Comparison of ENCODE assay signal across 26 cellular contexts in the genomic region with DNA sequence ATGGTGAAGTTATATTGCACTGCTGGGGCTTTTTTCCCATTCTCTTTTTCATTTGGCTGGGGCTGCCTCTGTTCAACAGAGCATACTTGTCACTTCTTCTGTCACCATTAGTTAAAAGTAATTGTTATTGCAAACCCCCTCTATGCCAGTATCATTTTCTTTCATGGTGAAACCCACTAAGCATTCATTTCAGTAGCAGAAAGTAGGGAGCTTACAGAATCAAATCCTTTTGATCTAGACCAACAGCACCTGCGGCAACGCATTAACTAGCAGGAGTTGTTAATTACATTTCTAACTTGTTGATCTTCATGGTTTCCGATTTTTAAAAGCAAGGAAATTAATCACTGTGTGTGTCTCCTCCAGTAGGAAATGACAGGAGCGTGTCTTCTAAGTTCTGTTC. TPM values are rescaled to one million over a fixed set of nuclear protein-coding genes. Genes with fewer than 3 reads are reported as not detected.
A peak's percentile ranks its signal among the peaks of the same experiment; 100 is the strongest.
DNase-seq lines count a peak whose midpoint lies in the region; TF ChIP-seq lines count a peak whose summit lies in the region.
"Had no signal": no experiment of that assay in that cellular context is flagged by ENCODE, and none has a peak within 500 bp of the region (broad histone marks: within the 10 kb centered on the region; RNA-seq: fewer than 3 reads in every experiment).

No MANE protein-coding gene starts in this region.

- H3K4me1 Mint-ChIP-seq in endodermal cell, result peaks cover 39% of the 10 kb centered on the region

- no peak for TF ChIP-seq POLR2A in vagina (IDR thresholded peaks at IDR 0.05)

- peaks cover 8% of the 10 kb centered on the region for H3F3A ChIP-seq in MM.1S (ENCODE audit: insufficient read depth, low read length)

- H3K9ac ChIP-seq in MM.1S (ENCODE audit: low read length), result no peak overlapping the region
- H3K9ac ChIP-seq in endodermal cell (ENCODE audit: extremely low read depth, low read length, poor library complexity, severe bottlenecking), result no peak overlapping the region

- H3K36me3 ChIP-seq in MM.1S (replicated peaks; ENCODE audit: insufficient read depth, low read length) (no peaks in the 10 kb centered on the region), endodermal cell (ENCODE audit: control insufficient read depth, insufficient read depth, low read length) (no peaks in the 10 kb centered on the region), vagina (no peaks in the 10 kb centered on the region)
- H3K36me3 ChIP-seq: ascending aorta, gastroesophageal sphincter, HAP-1 had no signal

- TF ChIP-seq CTCF in MM.1S (IDR thresholded peaks at IDR 0.05; ENCODE audit: low read length) (no peak), endodermal cell (conservative IDR thresholded peaks at IDR 0.05) (no peak), vagina (IDR thresholded peaks at IDR 0.05) (no peak)

- no peaks in the 10 kb centered on the region for H4K20me1 ChIP-seq in MM.1S (ENCODE audit: insufficient read depth, low read length)

- DNase-seq in NCI-H345 treated with DMSO at 0.1 percent for 48 hours (lab: John Stamatoyannopoulos, UW; ENCODE audit: unreplicated experiment) (peak; percentile 8), NCI-H345 (lab: John Stamatoyannopoulos, UW) (no peak), MM.1S (no peak), endodermal cell (no peak), NCI-H82 (lab: John Stamatoyannopoulos, UW) (no peak), NCI-H748 treated with DMSO at 0.1 percent for 48 hours (lab: John Stamatoyannopoulos, UW) (no peak), cardiac septum (ENCODE audit: low spot score) (no peak), vagina (ENCODE audit: extremely low spot score in 2 of 2) (no peak)
- DNase-seq: 8988T; activated effector memory CD4-positive, alpha-beta T cell treated with Interleukin-2 at 50 U/mL for 16 hours; caudate nucleus; CD4-positive, alpha-beta memory T cell; EL; left colon; mesendoderm; NCI-H1105; NCI-H2029 treated with DMSO at 0.1 percent for 48 hours; NCI-H226; stimulated activated naive CD4-positive, alpha-beta T cell treated with Interleukin-2 at 50 U/mL for 16 hours had no signal

- no peak overlapping the region for H2AFZ ChIP-seq in MM.1S (ENCODE audit: low read length)
- H2AFZ ChIP-seq: hepatocyte had no signal

- H3K27me3 Mint-ChIP-seq in endodermal cell (ENCODE audit: insufficient read depth), result no peaks in the 10 kb centered on the region
- H3K27me3 Mint-ChIP-seq: activated naive CD8-positive, alpha-beta T cell; CD4-positive, alpha-beta memory T cell; progenitor cell of endocrine pancreas had no signal

- H3K4me1 ChIP-seq in MM.1S (ENCODE audit: low read length) (peaks cover 16% of the 10 kb centered on the region; the same call in 1 of the 2 replicates), endodermal cell (ENCODE audit: control insufficient read depth, insufficient read depth, low read length) (peaks cover 11% of the 10 kb centered on the region), vagina (peaks cover 8% of the 10 kb centered on the region)
- H3K4me1 ChIP-seq: ascending aorta, gastroesophageal sphincter had no signal

- intact Hi-C loops in cardiac septum (cut with DNase I) (no loop called here), vagina (cut with DNase I) (no loop called here)

- no peaks in the 10 kb centered on the region for H3K27me3 ChIP-seq in MM.1S (replicated peaks; ENCODE audit: insufficient read depth, low read length)
- no peaks in the 10 kb centered on the region for H3K27me3 ChIP-seq in endodermal cell (ENCODE audit: control insufficient read depth, insufficient read depth, low read length, poor library complexity, severe bottlenecking)
- H3K27me3 ChIP-seq in vagina, result no peaks in the 10 kb centered on the region
- H3K27me3 ChIP-seq: ascending aorta, gastroesophageal sphincter, hepatocyte had no signal

- no peaks in the 10 kb centered on the region for H3K79me2 ChIP-seq in MM.1S (ENCODE audit: low read length)

- peak overlapping the region; percentile 25; the same call in 1 of the 2 replicates for H3K4me2 ChIP-seq in MM.1S (ENCODE audit: low read depth, low read length)
- H3K4me2 ChIP-seq: hepatocyte had no signal

- no peak overlapping the region; the same call in 1 of the 2 replicates for H3K27ac ChIP-seq in MM.1S (ENCODE audit: low read length)
- no peak overlapping the region for H3K27ac ChIP-seq in endodermal cell (ENCODE audit: low read depth, low read length)
- H3K27ac ChIP-seq in vagina, result no peak overlapping the region
- H3K27ac ChIP-seq: ascending aorta, gastroesophageal sphincter, hepatocyte, HL-60 had no signal

- H3K4me3 ChIP-seq in MM.1S (ENCODE audit: low read length) (no peak overlapping the region), endodermal cell (ENCODE audit: low read length) (peak overlapping the region; percentile 32), vagina (no peak overlapping the region)
- H3K4me3 ChIP-seq: ascending aorta, gastroesophageal sphincter, HAP-1, hepatocyte had no signal

- no peak overlapping the region for H3K4me3 Mint-ChIP-seq in endodermal cell
- H3K4me3 Mint-ChIP-seq: activated naive CD8-positive, alpha-beta T cell; CD4-positive, alpha-beta memory T cell had no signal

- peaks cover 7% of the 10 kb centered on the region for H3K9me3 Mint-ChIP-seq in endodermal cell
- H3K9me3 Mint-ChIP-seq: CD4-positive, alpha-beta memory T cell had no signal

- peaks cover 7% of the 10 kb centered on the region for H3K36me3 Mint-ChIP-seq in endodermal cell (ENCODE audit: low read depth)

- H3K9me3 ChIP-seq in MM.1S (replicated peaks; ENCODE audit: insufficient read depth, low read length) (no peaks in the 10 kb centered on the region), endodermal cell (ENCODE audit: control insufficient read depth, low read length) (no peaks in the 10 kb centered on the region), vagina (no peaks in the 10 kb centered on the region)
- H3K9me3 ChIP-seq: ascending aorta, gastroesophageal sphincter, HAP-1 had no signal

- H3K9me2 ChIP-seq in MM.1S (replicated peaks; ENCODE audit: insufficient read depth, low read length), result no peaks in the 10 kb centered on the region

- WGBS in endodermal cell (ENCODE audit: insufficient coverage in 1 of 2, insufficient read length in 1 of 2), 2 experiments, result 67 to 76% methylated on average over 4 of the region's 4 CpGs

- H3K27ac Mint-ChIP-seq in endodermal cell, result no peak overlapping the region
- H3K27ac Mint-ChIP-seq: activated naive CD8-positive, alpha-beta T cell; progenitor cell of endocrine pancreas had no signal

RNA-seq across cellular contexts. Expression of gene SMYD2, which starts 15.0 kb away (rescaled TPM):
- total RNA-seq in endodermal cell, result 10 to 100 TPM; 13.8 to 22.4 TPM
- 29.6 TPM for polyA plus RNA-seq in endodermal cell (2013, experiment 1 of 2)
- 24.9 TPM for polyA plus RNA-seq in endodermal cell (2013, experiment 2 of 2)
- 445 TPM for total RNA-seq in cardiac septum
- total RNA-seq in vagina, result 18.2 TPM

Comparison
In these comparisons a context has a peak if more than half of its experiments do, and no peak if none do; other contexts are left out.
1. RNA of gene SMYD2, which starts 15.0 kb away (total RNA-seq): 445 TPM in cardiac septum (single experiment); 13.8 to 22.4 TPM in endodermal cell and 18.2 TPM in vagina (single experiment); every median in the first group is over 10 times any median in the second.